24 cellular contexts compared by ENCODE assay signal in the genomic region with DNA sequence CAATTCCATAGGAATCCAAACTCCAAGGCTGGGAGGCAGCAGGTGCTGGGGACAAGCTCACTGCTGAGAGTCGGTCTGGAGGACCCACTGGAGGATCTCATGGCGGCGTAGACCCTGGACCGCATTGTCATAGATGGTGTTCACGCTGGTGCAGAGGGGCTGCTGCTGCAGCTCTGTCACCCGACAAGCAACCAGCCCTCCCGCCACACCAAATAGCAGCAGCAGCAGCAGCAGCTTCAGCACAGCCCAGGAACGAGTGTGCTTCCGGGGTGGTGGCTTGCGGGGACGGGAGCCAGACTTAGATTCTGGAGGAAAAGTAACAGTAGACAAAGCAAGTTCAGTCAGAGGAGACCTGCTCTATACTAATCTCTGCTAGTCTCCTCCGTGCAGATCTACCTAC.
"Had no signal": no experiment of that assay in that cellular context is flagged by ENCODE, and none has a peak within 500 bp of the region (broad histone marks: within the 10 kb centered on the region; RNA-seq: fewer than 3 reads in every experiment).

No MANE protein-coding gene starts in this region.

- H3K27ac ChIP-seq: Peyer's patch, SJSA1 had no signal

- H3K4me1 Mint-ChIP-seq: activated naive CD4-positive, alpha-beta T cell treated with anti-CD3 and anti-CD28 coated beads, Interleukin-2, amount 10 ng/mL, durations not matched to agents 7 days and 5 days; activated naive CD8-positive, alpha-beta T cell treated with anti-CD3 and anti-CD28 coated beads for 36 hours; WTC11 had no signal

- H3K27me3 Mint-ChIP-seq: activated naive CD4-positive, alpha-beta T cell treated with anti-CD3 and anti-CD28 coated beads, Interleukin-2, amount 10 ng/mL, durations not matched to agents 7 days and 5 days; activated naive CD8-positive, alpha-beta T cell treated with anti-CD3 and anti-CD28 coated beads for 36 hours had no signal

- DNase-seq: activated CD4-positive, alpha-beta T cell treated with anti-CD3 and anti-CD28 coated beads for 48 hours; activated CD4-positive, alpha-beta T cell treated with anti-CD3 and anti-CD28 coated beads, Interleukin-2, amount 50 U/mL, for 4 hours; activated CD4-positive, CD25-positive, alpha-beta regulatory T cell treated with anti-CD3 and anti-CD28 coated beads, Interleukin-2, amount 50 U/mL, for 72 hours; activated CD8-positive, alpha-beta T cell treated with anti-CD3 and anti-CD28 coated beads, Interleukin-2, amount 10 ng/mL, durations not matched to agents 7 days and 5 days; activated gamma-delta T cell treated with Interleukin-2 at 50 U/mL for 16 hours; activated naive CD4-positive, alpha-beta T cell treated with anti-CD3 and anti-CD28 coated beads, Interleukin-2, amount 10 ng/mL, durations not matched to agents 7 days and 5 days; activated naive CD8-positive, alpha-beta T cell treated with anti-CD3 and anti-CD28 coated beads for 36 hours; activated T-cell treated with anti-CD3 and anti-CD28 coated beads, Interleukin-2, amount 50 U/mL, for 72 hours; IMR-90; KG1; NCI-H1048; NCI-H146; NCI-H187 treated with DMSO at 0.1 percent for 48 hours; NCI-H2081 treated with DMSO at 0.1 percent for 48 hours; NCI-H446; NCI-H524; Peyer's patch; SHP77; SW 1271 had no signal

- H3K4me3 ChIP-seq: Peyer's patch, SJSA1 had no signal

- H3K9me3 Mint-ChIP-seq: activated naive CD4-positive, alpha-beta T cell treated with anti-CD3 and anti-CD28 coated beads, Interleukin-2, amount 10 ng/mL, durations not matched to agents 7 days and 5 days; activated naive CD8-positive, alpha-beta T cell treated with anti-CD3 and anti-CD28 coated beads for 36 hours; activated T-cell treated with anti-CD3 and anti-CD28 coated beads, Interleukin-2, amount 50 U/mL, for 72 hours; activated T-helper 2 cell treated with anti-CD3 and anti-CD28 coated beads, Interferon-gamma antibody, Interleukin-2, Interleukin-4, amounts not matched to agents 10 μg/mL and 5 μg/mL and 100 μg/mL, durations not matched to agents 14 hours and 24 hours and 36 hours; T-helper 1 cell treated with Interleukin-12 subunit alpha and Interleukin-12 subunit beta and Interleukin-4 antibody, amounts not matched to agents 30 μg/mL and 1 μg/mL, for 36 hours; WTC11 had no signal

- H3K9me3 ChIP-seq: Peyer's patch, SJSA1 had no signal

- ATAC-seq: activated CD8-positive, alpha-beta T cell treated with anti-CD3 and anti-CD28 coated beads, Interleukin-2, amount 10 ng/mL, durations not matched to agents 7 days and 5 days; activated T-cell treated with anti-CD3 and anti-CD28 coated beads, Interleukin-2, amount 50 U/mL, for 72 hours; SK-N-SH treated with all-trans-retinoic acid at 6 μM for 48 hours; WTC11 had no signal

- H3K4me1 ChIP-seq: Peyer's patch had no signal

- H3K4me3 Mint-ChIP-seq: activated CD8-positive, alpha-beta T cell treated with anti-CD3 and anti-CD28 coated beads, Interleukin-2, amount 10 ng/mL, durations not matched to agents 7 days and 5 days; activated naive CD4-positive, alpha-beta T cell treated with anti-CD3 and anti-CD28 coated beads, Interleukin-2, amount 10 ng/mL, durations not matched to agents 7 days and 5 days; activated naive CD8-positive, alpha-beta T cell treated with anti-CD3 and anti-CD28 coated beads for 36 hours; activated T-cell treated with anti-CD3 and anti-CD28 coated beads, Interleukin-2, amount 50 U/mL, for 72 hours; T-helper 1 cell treated with Interleukin-12 subunit alpha and Interleukin-12 subunit beta and Interleukin-4 antibody, amounts not matched to agents 30 μg/mL and 1 μg/mL, for 36 hours; WTC11 had no signal

- H3K27me3 ChIP-seq: Peyer's patch, SJSA1 had no signal

- H3K27ac Mint-ChIP-seq: activated CD8-positive, alpha-beta T cell treated with anti-CD3 and anti-CD28 coated beads, Interleukin-2, amount 10 ng/mL, durations not matched to agents 7 days and 5 days; activated naive CD4-positive, alpha-beta T cell treated with anti-CD3 and anti-CD28 coated beads, Interleukin-2, amount 10 ng/mL, durations not matched to agents 7 days and 5 days; activated naive CD8-positive, alpha-beta T cell treated with anti-CD3 and anti-CD28 coated beads for 36 hours; activated T-cell treated with anti-CD3 and anti-CD28 coated beads, Interleukin-2, amount 50 U/mL, for 72 hours; activated T-helper 2 cell treated with anti-CD3 and anti-CD28 coated beads, Interferon-gamma antibody, Interleukin-2, Interleukin-4, amounts not matched to agents 10 μg/mL and 5 μg/mL and 100 μg/mL, durations not matched to agents 14 hours and 24 hours and 36 hours; T-helper 1 cell treated with Interleukin-12 subunit alpha and Interleukin-12 subunit beta and Interleukin-4 antibody, amounts not matched to agents 30 μg/mL and 1 μg/mL, for 36 hours; WTC11 had no signal
